ENCODE assay signal across 12 cellular contexts in the genomic region with DNA sequence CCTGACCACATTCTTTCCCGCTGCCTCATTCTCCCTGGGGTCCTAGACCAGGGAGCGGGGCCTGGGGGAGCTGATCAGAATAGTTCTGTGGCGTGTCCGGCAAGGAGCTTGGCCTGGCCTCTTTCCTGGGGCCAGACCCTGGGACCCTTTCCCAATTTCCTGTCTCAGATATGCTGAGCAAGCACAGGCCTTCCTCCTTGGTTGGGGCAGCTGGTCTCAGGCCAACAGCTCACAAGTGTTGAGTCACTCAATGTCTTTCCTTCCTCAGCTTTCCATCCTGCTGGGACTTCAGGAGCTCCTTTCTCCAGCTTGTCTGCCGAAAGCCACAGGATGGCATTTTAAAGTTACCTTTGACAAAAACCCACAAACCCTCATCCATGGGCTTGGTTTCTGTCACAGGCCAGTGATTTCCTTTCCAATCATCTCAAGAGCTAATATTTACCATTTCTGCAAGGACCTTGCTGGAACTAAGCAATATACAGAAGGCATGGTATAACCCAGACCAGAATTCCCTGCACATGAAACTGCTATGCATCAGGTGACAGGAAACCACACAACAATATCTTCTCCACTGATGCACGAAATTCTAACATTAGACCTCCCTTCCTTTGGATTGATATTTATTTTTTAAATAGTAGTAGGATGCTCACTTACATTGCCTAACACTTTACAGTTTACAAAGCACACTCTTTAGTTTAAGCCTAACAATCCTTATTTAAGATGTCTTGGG. TPM values are rescaled to one million over a fixed set of nuclear protein-coding genes. Genes with fewer than 3 reads are reported as not detected.
DNase-seq lines count a peak whose midpoint lies in the region; ATAC-seq and TF ChIP-seq lines count a peak whose summit lies in the region.
"Had no signal": no experiment of that assay in that cellular context is flagged by ENCODE, and none has a peak within 500 bp of the region (broad histone marks: within the 10 kb centered on the region; RNA-seq: fewer than 3 reads in every experiment).

No MANE protein-coding gene starts in this region.

- ATAC-seq in heart left ventricle (peak in 3 of 4 donors; percentile 42 to 54 (median 47)), GM21619 (IDR thresholded peaks at IDR 0.05; ENCODE audit: unreplicated experiment) (no peak), HG02759 (IDR thresholded peaks at IDR 0.05; ENCODE audit: unreplicated experiment) (no peak)

- no peak for TF ChIP-seq POLR2A in heart left ventricle (IDR thresholded peaks at IDR 0.05)

- no peaks in the 10 kb centered on the region for H3K36me3 ChIP-seq in heart left ventricle

- H3K27ac ChIP-seq in VCaP, result peak overlapping the region; percentile 52
- peak overlapping the region in 9 of 12 donors; percentile 20 to 65 (median 34) for H3K27ac ChIP-seq in heart left ventricle

- intact Hi-C loops in heart left ventricle (cut with DNase I), result loop anchor here in 5 of 10 donors (2.0 to 10.0 kb wide), 4 partner anchors 109 to 803 kb away; partner anchors contain the start of gene PPARG (in 1 of the 5)

- no peaks in the 10 kb centered on the region for H3K9me3 ChIP-seq in heart left ventricle

- H3K4me1 ChIP-seq in heart left ventricle, result peaks cover 9 to 54% (median 29%) of the 10 kb centered on the region in 12 donors

- WGBS in heart left ventricle, 4 donors, result 44 to 61% (median 52%) methylated on average over 5 to 6 of the region's 6 CpGs

- H3K27me3 ChIP-seq in heart left ventricle, result no peaks in the 10 kb centered on the region

- no peak overlapping the region for H3K4me3 ChIP-seq in heart left ventricle
- H3K4me3 ChIP-seq in skeletal muscle cell (ENCODE audit: low read depth, low read length), result no peak overlapping the region

- DNase-seq in ELF-1 (ENCODE audit: low read depth, low spot score) (peak; percentile 32), heart left ventricle (peak; percentile 36 to 79 (median 64)), skeletal muscle cell (ENCODE audit: low read depth) (peak; percentile 64), SHP77 (lab: John Stamatoyannopoulos, UW) (no peak)
- DNase-seq in activated effector memory CD4-positive, alpha-beta T cell treated with anti-CD3 and anti-CD28 coated beads, Interleukin-2, amount 50 U/mL, for 16 hours, result no peak
- DNase-seq: activated CD8-positive, alpha-beta memory T cell treated with anti-CD3 and anti-CD28 coated beads, Interleukin-2, amount 50 U/mL, for 48 hours; NCI-H187; SIG-M5; small intestine had no signal

- TF ChIP-seq CTCF in VCaP (conservative IDR thresholded peaks at IDR 0.05) (no peak), heart left ventricle (IDR thresholded peaks at IDR 0.05) (no peak)

RNA-seq across cellular contexts. Expression of gene TIMP4, which starts 19.5 kb away (rescaled TPM):
- total RNA-seq in heart left ventricle, result 10 to 100 TPM in 6 of 9 donors, 1 to 10 TPM in 3; 3.0 to 57.9 (median 18.6) TPM
- 10 to 100 TPM in 1 of 2 donors, 1 to 10 TPM in 1; 8.0 to 40.5 TPM for polyA plus RNA-seq in heart left ventricle

Comparison
In these comparisons a context has a peak if more than half of its experiments do, and no peak if none do; other contexts are left out.
1. DNase-seq: peak in ELF-1 (single experiment), heart left ventricle (5 of 5) and skeletal muscle cell (single experiment); none in activated effector memory CD4-positive, alpha-beta T cell treated with anti-CD3 and anti-CD28 coated beads, Interleukin-2, amount 50 U/mL, for 16 hours (single experiment) and SHP77 (0 of 2).
2. ATAC-seq: peak in heart left ventricle (3 of 4); none in GM21619 (single experiment) and HG02759 (single experiment).